Comparison of ENCODE assay signal across 1 cellular context in the genomic region with DNA sequence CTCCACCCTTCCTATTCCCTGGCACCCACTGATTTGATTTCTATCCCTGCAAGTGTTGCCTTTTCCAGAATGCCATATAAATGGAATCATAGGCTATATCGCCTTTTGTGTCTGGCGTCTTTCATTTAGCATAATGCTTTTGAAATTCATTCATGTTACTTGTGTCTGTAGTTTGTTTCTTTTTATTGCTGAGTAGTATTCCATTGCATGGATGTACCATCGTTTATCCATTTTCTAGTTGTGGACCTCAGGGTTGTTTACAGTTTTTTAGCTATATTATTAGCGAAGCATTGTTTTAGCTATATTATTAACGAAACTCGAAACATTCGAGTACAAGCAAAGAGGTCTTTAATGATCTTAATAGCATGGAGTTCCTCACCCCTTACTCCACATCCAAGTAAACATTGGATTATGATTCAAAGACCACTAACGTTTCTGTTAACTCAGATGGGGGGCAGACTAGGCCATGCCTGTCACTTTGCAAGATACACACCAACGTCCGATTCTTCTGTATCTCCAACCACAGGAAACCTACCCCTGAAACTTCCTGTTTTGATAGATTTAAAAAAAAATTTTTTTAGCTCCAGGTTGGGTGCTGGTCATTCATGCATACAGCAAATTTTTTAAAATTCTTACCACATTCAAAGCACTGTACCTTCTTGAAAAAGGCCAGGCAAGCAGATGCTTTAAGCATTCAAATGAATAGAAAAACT.
TF ChIP-seq lines count a peak whose summit lies in the region.

No MANE protein-coding gene starts in this region.

TF ChIP-seq in liver, 16 proteins besides CTCF, POLR2A, EP300 and RAD21 (continued from another document):
- TF ChIP-seq, protein P1, sequence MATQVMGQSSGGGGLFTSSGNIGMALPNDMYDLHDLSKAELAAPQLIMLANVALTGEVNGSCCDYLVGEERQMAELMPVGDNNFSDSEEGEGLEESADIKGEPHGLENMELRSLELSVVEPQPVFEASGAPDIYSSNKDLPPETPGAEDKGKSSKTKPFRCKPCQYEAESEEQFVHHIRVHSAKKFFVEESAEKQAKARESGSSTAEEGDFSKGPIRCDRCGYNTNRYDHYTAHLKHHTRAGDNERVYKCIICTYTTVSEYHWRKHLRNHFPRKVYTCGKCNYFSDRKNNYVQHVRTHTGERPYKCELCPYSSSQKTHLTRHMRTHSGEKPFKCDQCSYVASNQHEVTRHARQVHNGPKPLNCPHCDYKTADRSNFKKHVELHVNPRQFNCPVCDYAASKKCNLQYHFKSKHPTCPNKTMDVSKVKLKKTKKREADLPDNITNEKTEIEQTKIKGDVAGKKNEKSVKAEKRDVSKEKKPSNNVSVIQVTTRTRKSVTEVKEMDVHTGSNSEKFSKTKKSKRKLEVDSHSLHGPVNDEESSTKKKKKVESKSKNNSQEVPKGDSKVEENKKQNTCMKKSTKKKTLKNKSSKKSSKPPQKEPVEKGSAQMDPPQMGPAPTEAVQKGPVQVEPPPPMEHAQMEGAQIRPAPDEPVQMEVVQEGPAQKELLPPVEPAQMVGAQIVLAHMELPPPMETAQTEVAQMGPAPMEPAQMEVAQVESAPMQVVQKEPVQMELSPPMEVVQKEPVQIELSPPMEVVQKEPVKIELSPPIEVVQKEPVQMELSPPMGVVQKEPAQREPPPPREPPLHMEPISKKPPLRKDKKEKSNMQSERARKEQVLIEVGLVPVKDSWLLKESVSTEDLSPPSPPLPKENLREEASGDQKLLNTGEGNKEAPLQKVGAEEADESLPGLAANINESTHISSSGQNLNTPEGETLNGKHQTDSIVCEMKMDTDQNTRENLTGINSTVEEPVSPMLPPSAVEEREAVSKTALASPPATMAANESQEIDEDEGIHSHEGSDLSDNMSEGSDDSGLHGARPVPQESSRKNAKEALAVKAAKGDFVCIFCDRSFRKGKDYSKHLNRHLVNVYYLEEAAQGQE (IDR thresholded peaks at IDR 0.05) = no peak
- TF ChIP-seq YY1 (IDR thresholded peaks at IDR 0.05) (no peak), GABPA (IDR thresholded peaks at IDR 0.05 in 1 of 2, conservative IDR thresholded peaks at IDR 0.05 in 1 of 2) (no peak), TAF1 (conservative IDR thresholded peaks at IDR 0.05) (no peak), FOXA1 (IDR thresholded peaks at IDR 0.05) (no peak)
- TF ChIP-seq, protein P2, sequence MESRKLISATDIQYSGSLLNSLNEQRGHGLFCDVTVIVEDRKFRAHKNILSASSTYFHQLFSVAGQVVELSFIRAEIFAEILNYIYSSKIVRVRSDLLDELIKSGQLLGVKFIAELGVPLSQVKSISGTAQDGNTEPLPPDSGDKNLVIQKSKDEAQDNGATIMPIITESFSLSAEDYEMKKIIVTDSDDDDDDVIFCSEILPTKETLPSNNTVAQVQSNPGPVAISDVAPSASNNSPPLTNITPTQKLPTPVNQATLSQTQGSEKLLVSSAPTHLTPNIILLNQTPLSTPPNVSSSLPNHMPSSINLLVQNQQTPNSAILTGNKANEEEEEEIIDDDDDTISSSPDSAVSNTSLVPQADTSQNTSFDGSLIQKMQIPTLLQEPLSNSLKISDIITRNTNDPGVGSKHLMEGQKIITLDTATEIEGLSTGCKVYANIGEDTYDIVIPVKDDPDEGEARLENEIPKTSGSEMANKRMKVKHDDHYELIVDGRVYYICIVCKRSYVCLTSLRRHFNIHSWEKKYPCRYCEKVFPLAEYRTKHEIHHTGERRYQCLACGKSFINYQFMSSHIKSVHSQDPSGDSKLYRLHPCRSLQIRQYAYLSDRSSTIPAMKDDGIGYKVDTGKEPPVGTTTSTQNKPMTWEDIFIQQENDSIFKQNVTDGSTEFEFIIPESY (IDR thresholded peaks at IDR 0.05) = no peak
